Comparison of ENCODE assay signal across 1 cellular context in genomic region chr6:33454009-33454946, GRCh38.
A peak's percentile ranks its signal among the peaks of the same experiment; 100 is the strongest.
TF ChIP-seq lines count a peak whose summit lies in the region.

Gene ZBTB9, plus strand, starts transcription at chr6:33454576. Its CDS starts 525 bp downstream, at chr6:33455101.

TF ChIP-seq in HepG2, 621 proteins besides CTCF, POLR2A, EP300 and RAD21 (continued from another document):
- TF ChIP-seq ZNF17 (CRISPR knock-in tag; IDR thresholded peaks at IDR 0.05): peak; percentile 74; the same call in 1 of the 2 replicates
- TF ChIP-seq ZNF512B (CRISPR knock-in tag; IDR thresholded peaks at IDR 0.05; ENCODE audit: borderline replicate concordance): peak; percentile 54; the same call in 1 of the 2 replicates
- no peak for TF ChIP-seq MAFK (conservative IDR thresholded peaks at IDR 0.05 in 1 of 2, IDR thresholded peaks at IDR 0.05 in 1 of 2; ENCODE audit: low read length in 2 of 2)
- no peak for TF ChIP-seq ZNF33A (CRISPR knock-in tag; IDR thresholded peaks at IDR 0.05; ENCODE audit: borderline replicate concordance)
- TF ChIP-seq KLF6 (CRISPR knock-in tag; IDR thresholded peaks at IDR 0.05): peak; percentile 92
- no peak for TF ChIP-seq BRD4 (CRISPR knock-in tag; IDR thresholded peaks at IDR 0.05)
- TF ChIP-seq NFATC3 (CRISPR knock-in tag; IDR thresholded peaks at IDR 0.05): 0 out of 2 replicates have a peak, but pooled peaks have one; percentile 49
- TF ChIP-seq ZNF282 (IDR thresholded peaks at IDR 0.05; ENCODE audit: partially characterized antibody): no peak
- peak; percentile 76 for TF ChIP-seq U2AF1 (optimal IDR thresholded peaks at IDR 0.05; ENCODE audit: low read depth, low read length)
- TF ChIP-seq FOXK2 (IDR thresholded peaks at IDR 0.05): no peak
- no peak; the same call in 1 of the 2 replicates for TF ChIP-seq ZBTB39 (CRISPR knock-in tag; IDR thresholded peaks at IDR 0.05)
- no peak for TF ChIP-seq ZMAT5 (CRISPR knock-in tag; IDR thresholded peaks at IDR 0.05; ENCODE audit: borderline replicate concordance, low read depth)
- 0 out of 2 replicates have a peak, but pooled peaks have one; percentile 44 for TF ChIP-seq ZIK1 (CRISPR knock-in tag; IDR thresholded peaks at IDR 0.05; ENCODE audit: borderline replicate concordance, low read depth)
- peak; percentile 83 for TF ChIP-seq SP5 (CRISPR knock-in tag; IDR thresholded peaks at IDR 0.05; ENCODE audit: borderline replicate concordance, low read depth)
- peak; percentile 14; the same call in 1 of the 2 replicates for TF ChIP-seq ZNF383 (CRISPR knock-in tag; IDR thresholded peaks at IDR 0.05; ENCODE audit: borderline replicate concordance)
- no peak for TF ChIP-seq ZNF460 (CRISPR knock-in tag; IDR thresholded peaks at IDR 0.05; ENCODE audit: borderline replicate concordance)
- 0 out of 2 replicates have a peak, but pooled peaks have one; percentile 32 for TF ChIP-seq KDM4B (CRISPR knock-in tag; IDR thresholded peaks at IDR 0.05)
- TF ChIP-seq ZNF207 (IDR thresholded peaks at IDR 0.05; ENCODE audit: borderline replicate concordance): no peak
- TF ChIP-seq IKZF1 (IDR thresholded peaks at IDR 0.05): no peak
- peak; percentile 88; the same call in 1 of the 2 replicates for TF ChIP-seq SALL2 (CRISPR knock-in tag; IDR thresholded peaks at IDR 0.05)
- TF ChIP-seq ZNF850 (CRISPR knock-in tag; conservative IDR thresholded peaks at IDR 0.05): no peak
- peak; percentile 42; the same call in 1 of the 2 replicates for TF ChIP-seq FOXO1 (CRISPR knock-in tag; IDR thresholded peaks at IDR 0.05)
- TF ChIP-seq ATAD3A (CRISPR knock-in tag; IDR thresholded peaks at IDR 0.05): no peak
TF ChIP-seq in HepG2: peak in this region for 411.
